Comparison of ENCODE assay signal across 17 cellular contexts in the genomic region with DNA sequence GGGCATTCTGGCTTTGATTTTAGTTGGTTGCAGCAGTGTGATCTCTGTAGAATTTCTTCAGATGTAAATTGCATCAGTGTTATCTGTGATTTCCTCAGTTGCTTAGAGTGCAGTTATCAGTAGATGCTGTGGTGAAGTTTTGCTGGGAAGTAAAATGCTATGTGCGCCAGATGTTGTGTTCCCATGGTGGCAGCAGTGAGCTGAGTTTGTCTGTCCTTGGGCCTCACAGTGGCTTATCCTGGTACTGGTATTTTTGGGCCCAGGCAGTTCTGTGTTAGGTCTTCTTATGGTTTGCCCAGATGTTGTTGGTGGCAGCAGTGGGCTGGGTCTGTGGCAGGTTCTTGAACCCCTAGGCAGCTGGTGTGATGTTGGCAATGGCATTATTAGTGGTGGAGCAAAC.
DNase-seq lines count a peak whose midpoint lies in the region; ATAC-seq and TF ChIP-seq lines count a peak whose summit lies in the region.
"Had no signal": no experiment of that assay in that cellular context is flagged by ENCODE, and none has a peak within 500 bp of the region (broad histone marks: within the 10 kb centered on the region; RNA-seq: fewer than 3 reads in every experiment).

No MANE protein-coding gene starts in this region.

- intact Hi-C loops in aorta (cut with DNase I): no loop called here
- intact Hi-C loops in thyroid gland (cut with DNase I): no loop called here

- no peaks in the 10 kb centered on the region for H3K79me2 ChIP-seq in SK-N-SH (ENCODE audit: insufficient read depth)

- no peaks in the 10 kb centered on the region for H3K9me2 ChIP-seq in SK-N-SH

- no peaks in the 10 kb centered on the region for H3K27me3 ChIP-seq in SK-N-SH (ENCODE audit: insufficient read depth)
- no peaks in the 10 kb centered on the region for H3K27me3 ChIP-seq in endodermal cell (ENCODE audit: control insufficient read depth, insufficient read depth, low read length, poor library complexity, severe bottlenecking)
- H3K27me3 ChIP-seq in aorta (ENCODE audit: control insufficient read depth in 1 of 2, insufficient read depth in 2 of 2, low read length in 1 of 2): no peaks in the 10 kb centered on the region
- H3K27me3 ChIP-seq in thyroid gland: no peaks in the 10 kb centered on the region
- H3K27me3 ChIP-seq: SJCRH30 had no signal

- H3K9me3 Mint-ChIP-seq in endodermal cell: peaks cover 8% of the 10 kb centered on the region

- H2AFZ ChIP-seq in SK-N-SH (ENCODE audit: low read depth): no peak overlapping the region

- no peak overlapping the region for H3K4me3 ChIP-seq in SK-N-SH (ENCODE audit: low read depth in 2 of 2, low read length in 1 of 2)
- H3K4me3 ChIP-seq in endodermal cell (ENCODE audit: low read length): no peak overlapping the region
- H3K4me3 ChIP-seq in aorta (ENCODE audit: low read length in 2 of 2): no peak overlapping the region
- H3K4me3 ChIP-seq in thyroid gland (replicated peaks in 1 of 3): no peak overlapping the region
- H3K4me3 ChIP-seq: SJCRH30 had no signal

- H3K4me1 ChIP-seq in SK-N-SH (ENCODE audit: control insufficient read depth in 1 of 2, insufficient read depth in 2 of 2, low read depth in 1 of 2, low read length in 1 of 2) (no peaks in the 10 kb centered on the region), endodermal cell (ENCODE audit: control insufficient read depth, insufficient read depth, low read length) (no peaks in the 10 kb centered on the region), aorta (ENCODE audit: control insufficient read depth in 1 of 2, insufficient read depth in 2 of 2, low read length in 2 of 2) (no peaks in the 10 kb centered on the region), thyroid gland (no peaks in the 10 kb centered on the region)
- H3K4me1 ChIP-seq: SJCRH30 had no signal

- H3K4me2 ChIP-seq in SK-N-SH: no peak overlapping the region

- no peak for DNase-seq in SK-N-SH
- peak; percentile 28 for DNase-seq in NAMALWA (ENCODE audit: low spot score)
- peak; percentile 69 for DNase-seq in endodermal cell
- no peak for DNase-seq in aorta
- DNase-seq in KG1 (lab: John Stamatoyannopoulos, UW): no peak
- no peak for DNase-seq in SIG-M5 (lab: John Stamatoyannopoulos, UW)
- no peak for DNase-seq in thyroid gland
- DNase-seq: DMS79, H7, IMR-90, NCI-H1105 treated with DMSO at 0.1 percent for 48 hours, NCI-H187 treated with DMSO at 0.1 percent for 48 hours, NCI-H2171 treated with DMSO at 0.1 percent for 48 hours, SJCRH30, T-cell had no signal

- CTCF ChIA-PET in SK-N-SH (lab: Yijun Ruan, JAX): no interaction called here

- no peaks in the 10 kb centered on the region; the same call in 1 of the 2 replicates for H3K9me3 ChIP-seq in SK-N-SH
- H3K9me3 ChIP-seq in endodermal cell (ENCODE audit: control insufficient read depth, low read length): peaks cover 5% of the 10 kb centered on the region
- H3K9me3 ChIP-seq in aorta (ENCODE audit: control insufficient read depth, low read length): peaks cover 3% of the 10 kb centered on the region
- H3K9me3 ChIP-seq in thyroid gland: no peaks in the 10 kb centered on the region
- H3K9me3 ChIP-seq: SJCRH30 had no signal

- H3K9ac ChIP-seq in SK-N-SH (no peak overlapping the region), endodermal cell (ENCODE audit: extremely low read depth, low read length, poor library complexity, severe bottlenecking) (no peak overlapping the region)

- H4K20me1 ChIP-seq in SK-N-SH (ENCODE audit: insufficient read depth): no peaks in the 10 kb centered on the region

- H3K4me1 Mint-ChIP-seq in endodermal cell: no peaks in the 10 kb centered on the region
- H3K4me1 Mint-ChIP-seq: CD14-positive monocyte, T-cell had no signal

- TF ChIP-seq POLR2A in thyroid gland (IDR thresholded peaks at IDR 0.05): no peak

- H3K27me3 Mint-ChIP-seq in endodermal cell (ENCODE audit: insufficient read depth): no peaks in the 10 kb centered on the region
- H3K27me3 Mint-ChIP-seq: T-cell had no signal

- no peak overlapping the region for H3K27ac ChIP-seq in SK-N-SH (ENCODE audit: low read depth in 2 of 2, low read length in 1 of 2)
- H3K27ac ChIP-seq in endodermal cell (ENCODE audit: low read depth, low read length): no peak overlapping the region
- H3K27ac ChIP-seq in aorta (ENCODE audit: low read depth in 1 of 2, low read length in 2 of 2): no peak overlapping the region
- no peak overlapping the region for H3K27ac ChIP-seq in thyroid gland
- H3K27ac ChIP-seq: SJCRH30 had no signal

- TF ChIP-seq RAD21 in SK-N-SH (IDR thresholded peaks at IDR 0.05; ENCODE audit: low read length): 0 out of 2 replicates have a peak, but pooled peaks have one; percentile 6

- POLR2A ChIA-PET in SK-N-SH (lab: Yijun Ruan, JAX): no interaction called here

- H3K27ac Mint-ChIP-seq in endodermal cell: no peak overlapping the region
- H3K27ac Mint-ChIP-seq: CD14-positive monocyte, T-cell had no signal

- no peak for TF ChIP-seq CTCF in SK-N-SH (IDR thresholded peaks at IDR 0.05)
- peak; percentile 58 for TF ChIP-seq CTCF in endodermal cell (conservative IDR thresholded peaks at IDR 0.05)
- TF ChIP-seq CTCF in thyroid gland (IDR thresholded peaks at IDR 0.05): no peak

- H3K36me3 ChIP-seq in SK-N-SH (replicated peaks in 1 of 2; ENCODE audit: control insufficient read depth in 1 of 2, insufficient read depth in 2 of 2, low read length in 1 of 2): no peaks in the 10 kb centered on the region
- H3K36me3 ChIP-seq in endodermal cell (ENCODE audit: control insufficient read depth, insufficient read depth, low read length): no peaks in the 10 kb centered on the region
- H3K36me3 ChIP-seq in aorta (ENCODE audit: control insufficient read depth in 1 of 2, insufficient read depth in 2 of 2, low read length in 1 of 2): no peaks in the 10 kb centered on the region
- H3K36me3 ChIP-seq in thyroid gland: no peaks in the 10 kb centered on the region
- H3K36me3 ChIP-seq: SJCRH30 had no signal

- no peaks in the 10 kb centered on the region for H3K36me3 Mint-ChIP-seq in endodermal cell (ENCODE audit: low read depth)
- H3K36me3 Mint-ChIP-seq: CD14-positive monocyte, T-cell had no signal

- no peak overlapping the region for H3K4me3 Mint-ChIP-seq in endodermal cell
- H3K4me3 Mint-ChIP-seq: CD14-positive monocyte, T-cell had no signal

- no peak for TF ChIP-seq EP300 in SK-N-SH (IDR thresholded peaks at IDR 0.05; ENCODE audit: borderline replicate concordance in 1 of 2, low read depth in 1 of 2, low read length in 1 of 2)

- no peaks in the 10 kb centered on the region for H3F3A ChIP-seq in SK-N-SH (replicated peaks; ENCODE audit: insufficient read depth)

- ATAC-seq in SK-N-SH treated with all-trans-retinoic acid at 6 μM for 48 hours (no peak), aorta (ENCODE audit: low FRiP score) (peak; percentile 26)
- ATAC-seq: T-cell had no signal

- WGBS in SK-N-SH (ENCODE audit: low lambda C conversion rate): 0% methylated on average over 1 of the region's 1 CpG
- WGBS in endodermal cell (ENCODE audit: insufficient coverage in 1 of 2, insufficient read length in 1 of 2), 2 experiments: 33% methylated on average over 1 of the region's 1 CpG
- WGBS in aorta, 2 donors: 87 to 100% methylated on average over 1 of the region's 1 CpG
- 0 to 91% methylated on average over 1 of the region's 1 CpG for WGBS in thyroid gland, 2 donors

TF ChIP-seq in SK-N-SH, 30 proteins besides CTCF, POLR2A, EP300 and RAD21 (continues in another document):
- no peak for TF ChIP-seq GATA2 (CRISPR knock-in tag; IDR thresholded peaks at IDR 0.05)
- no peak for TF ChIP-seq TAF1 (IDR thresholded peaks at IDR 0.05; ENCODE audit: borderline replicate concordance, low read depth, low read length)
- TF ChIP-seq POLR2AphosphoS5 (IDR thresholded peaks at IDR 0.05; ENCODE audit: low read depth, low read length): no peak
- no peak for TF ChIP-seq RXRA (IDR thresholded peaks at IDR 0.05; ENCODE audit: borderline replicate concordance, low read depth)
- TF ChIP-seq EZH2phosphoT487 (IDR thresholded peaks at IDR 0.05; ENCODE audit: borderline replicate concordance, low read depth): no peak
- no peak for TF ChIP-seq ELF1 (IDR thresholded peaks at IDR 0.05)
- TF ChIP-seq FOXM1 (IDR thresholded peaks at IDR 0.05; ENCODE audit: low read depth): no peak
- TF ChIP-seq, protein P1, sequence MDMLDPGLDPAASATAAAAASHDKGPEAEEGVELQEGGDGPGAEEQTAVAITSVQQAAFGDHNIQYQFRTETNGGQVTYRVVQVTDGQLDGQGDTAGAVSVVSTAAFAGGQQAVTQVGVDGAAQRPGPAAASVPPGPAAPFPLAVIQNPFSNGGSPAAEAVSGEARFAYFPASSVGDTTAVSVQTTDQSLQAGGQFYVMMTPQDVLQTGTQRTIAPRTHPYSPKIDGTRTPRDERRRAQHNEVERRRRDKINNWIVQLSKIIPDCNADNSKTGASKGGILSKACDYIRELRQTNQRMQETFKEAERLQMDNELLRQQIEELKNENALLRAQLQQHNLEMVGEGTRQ (IDR thresholded peaks at IDR 0.05; ENCODE audit: borderline replicate concordance, low read depth, low read length): no peak
- TF ChIP-seq CHD2 (IDR thresholded peaks at IDR 0.05; ENCODE audit: low read length, partially characterized antibody): no peak
- TF ChIP-seq TCF12 (IDR thresholded peaks at IDR 0.05): no peak
- TF ChIP-seq SMC3 (IDR thresholded peaks at IDR 0.05; ENCODE audit: low read depth, low read length): no peak

TF ChIP-seq in SK-N-SH treated with all-trans-retinoic acid at 6 μM for 48 hours, 23 proteins besides CTCF, POLR2A, EP300 and RAD21 (continues in another document):
- TF ChIP-seq ZNF70 (CRISPR knock-in tag; IDR thresholded peaks at IDR 0.05) (no peak), ZFP3 (CRISPR knock-in tag; IDR thresholded peaks at IDR 0.05) (no peak), PPARA (CRISPR knock-in tag; IDR thresholded peaks at IDR 0.05; ENCODE audit: borderline replicate concordance) (no peak), GLIS3 (CRISPR knock-in tag; IDR thresholded peaks at IDR 0.05) (no peak), ARNTL (CRISPR knock-in tag; IDR thresholded peaks at IDR 0.05; ENCODE audit: borderline replicate concordance, low read depth) (no peak)
- TF ChIP-seq, protein P2, sequence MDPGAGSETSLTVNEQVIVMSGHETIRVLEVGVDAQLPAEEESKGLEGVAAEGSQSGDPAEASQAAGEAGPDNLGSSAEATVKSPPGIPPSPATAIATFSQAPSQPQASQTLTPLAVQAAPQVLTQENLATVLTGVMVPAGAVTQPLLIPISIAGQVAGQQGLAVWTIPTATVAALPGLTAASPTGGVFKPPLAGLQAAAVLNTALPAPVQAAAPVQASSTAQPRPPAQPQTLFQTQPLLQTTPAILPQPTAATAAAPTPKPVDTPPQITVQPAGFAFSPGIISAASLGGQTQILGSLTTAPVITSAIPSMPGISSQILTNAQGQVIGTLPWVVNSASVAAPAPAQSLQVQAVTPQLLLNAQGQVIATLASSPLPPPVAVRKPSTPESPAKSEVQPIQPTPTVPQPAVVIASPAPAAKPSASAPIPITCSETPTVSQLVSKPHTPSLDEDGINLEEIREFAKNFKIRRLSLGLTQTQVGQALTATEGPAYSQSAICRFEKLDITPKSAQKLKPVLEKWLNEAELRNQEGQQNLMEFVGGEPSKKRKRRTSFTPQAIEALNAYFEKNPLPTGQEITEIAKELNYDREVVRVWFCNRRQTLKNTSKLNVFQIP (CRISPR knock-in tag; IDR thresholded peaks at IDR 0.05; ENCODE audit: borderline replicate concordance, low read depth): no peak

Comparison
In these comparisons a context has a peak if more than half of its experiments do, and no peak if none do; other contexts are left out.
1. DNase-seq: peak in NAMALWA (single experiment) and endodermal cell (single experiment); none in SK-N-SH (single experiment), aorta (0 of 2), KG1 (single experiment), SIG-M5 (single experiment) and thyroid gland (0 of 2).